Comparison of ENCODE assay signal across 10 cellular contexts in the genomic region with DNA sequence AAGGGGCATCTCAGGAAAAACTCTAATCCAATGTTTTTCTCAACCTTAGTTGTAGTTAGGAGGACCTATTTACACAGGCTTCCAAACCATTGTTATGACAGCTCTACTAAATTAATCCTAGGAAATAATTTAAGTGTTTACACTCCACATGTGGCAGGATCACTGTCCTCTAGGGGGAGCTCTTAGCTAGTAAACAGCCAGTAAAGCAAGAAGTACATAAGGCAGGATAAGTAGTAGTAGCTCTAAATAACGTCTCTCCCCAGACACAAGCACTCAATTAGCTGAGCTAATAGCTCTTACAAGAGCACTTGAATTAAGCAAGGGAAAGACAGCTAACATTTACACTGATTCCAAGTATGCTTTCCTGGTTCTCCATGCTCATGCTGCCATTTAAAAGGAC. TPM values are rescaled to one million over a fixed set of nuclear protein-coding genes. Genes with fewer than 3 reads are reported as not detected.
DNase-seq lines count a peak whose midpoint lies in the region; ATAC-seq and TF ChIP-seq lines count a peak whose summit lies in the region.
"Had no signal": no experiment of that assay in that cellular context is flagged by ENCODE, and none has a peak within 500 bp of the region (broad histone marks: within the 10 kb centered on the region; RNA-seq: fewer than 3 reads in every experiment).

No MANE protein-coding gene starts in this region.

- H2AFZ ChIP-seq in mesenchymal stem cell (ENCODE audit: low read depth, low read length), result no peak overlapping the region

- no peak overlapping the region for H2AK5ac ChIP-seq in mesenchymal stem cell (ENCODE audit: low read length, severe bottlenecking)

- no peak overlapping the region for H2BK120ac ChIP-seq in mesenchymal stem cell (ENCODE audit: low read depth, low read length)

- POLR2A ChIA-PET in HEK293 (lab: Yijun Ruan, JAX), result no interaction called here

- no peak overlapping the region for H3K14ac ChIP-seq in mesenchymal stem cell (ENCODE audit: low read length in 2 of 2)

- H3K27ac ChIP-seq in HEK293 (ENCODE audit: extremely low read depth, low read depth, low read length) (no peak overlapping the region), mesenchymal stem cell (ENCODE audit: low read length, poor library complexity, severe bottlenecking) (no peak overlapping the region)

- peak; percentile 61 for DNase-seq in DMS 273 (lab: John Stamatoyannopoulos, UW; ENCODE audit: unreplicated experiment)
- no peak for DNase-seq in DMS 273 treated with DMSO at 0.1 percent for 48 hours (lab: John Stamatoyannopoulos, UW)
- DNase-seq in amniotic epithelial cell (ENCODE audit: low read depth), result peak; percentile 13
- peak; percentile 18 for DNase-seq in mesenchymal stem cell
- no peak for DNase-seq in NCI-H1105 treated with DMSO at 0.1 percent for 48 hours (lab: John Stamatoyannopoulos, UW)
- no peak for DNase-seq in cerebellum (ENCODE audit: low spot score)
- DNase-seq: 8988T had no signal

- CTCF ChIA-PET in HEK293 (lab: Yijun Ruan, JAX), result interaction anchor here (0.7 to 4.1 kb wide), 22 partner anchors 9 to 768 kb away, joined by 3 to 32 read pairs (median 4); no protein-coding TSS in a partner anchor

- no peak overlapping the region for H4K91ac ChIP-seq in mesenchymal stem cell (ENCODE audit: low read length)

- no peak overlapping the region for H3K18ac ChIP-seq in mesenchymal stem cell (ENCODE audit: low read depth in 1 of 2, low read length in 2 of 2)

- H3K9ac ChIP-seq in mesenchymal stem cell (ENCODE audit: low read length), result no peak overlapping the region

- H3K4me3 ChIP-seq in HEK293 (ENCODE audit: low read depth, low read length) (no peak overlapping the region), mesenchymal stem cell (ENCODE audit: insufficient read depth in 1 of 2, low read depth in 1 of 2, low read length in 2 of 2) (no peak overlapping the region)

- no peaks in the 10 kb centered on the region for H3K9me3 ChIP-seq in HEK293 (ENCODE audit: control insufficient read depth, insufficient read depth, low read depth, low read length)
- H3K9me3 ChIP-seq in mesenchymal stem cell (ENCODE audit: control insufficient read depth, low read length), result no peaks in the 10 kb centered on the region

- no peak overlapping the region for H2BK12ac ChIP-seq in mesenchymal stem cell (ENCODE audit: low read length in 2 of 2)

- H3K23ac ChIP-seq in mesenchymal stem cell (ENCODE audit: low read length in 2 of 2), result no peak overlapping the region

- no peak overlapping the region for H2BK15ac ChIP-seq in mesenchymal stem cell (ENCODE audit: low read depth, poor library complexity, severe bottlenecking)

- H3K27me3 ChIP-seq in mesenchymal stem cell (ENCODE audit: control insufficient read depth in 1 of 2, insufficient read depth in 1 of 2, low read length in 2 of 2), result peaks cover 0 to 45% of the 10 kb centered on the region in 2 experiments

- H3K4me2 ChIP-seq in mesenchymal stem cell (ENCODE audit: low read length, poor library complexity, severe bottlenecking), result no peak overlapping the region

- ATAC-seq in GM21723 (IDR thresholded peaks at IDR 0.05; ENCODE audit: unreplicated experiment), result no peak
- ATAC-seq: Right ventricle myocardium inferior had no signal

- WGBS in mesenchymal stem cell, result 7% methylated on average over 1 of the region's 1 CpG

- H3K79me1 ChIP-seq in mesenchymal stem cell (replicated peaks; ENCODE audit: low read length, poor library complexity, severe bottlenecking), result no peaks in the 10 kb centered on the region

- H3K4me1 ChIP-seq in HEK293 (ENCODE audit: control insufficient read depth, insufficient read depth, low read length) (no peaks in the 10 kb centered on the region), mesenchymal stem cell (ENCODE audit: control insufficient read depth, insufficient read depth, low read depth, low read length) (no peaks in the 10 kb centered on the region)

- no peak for TF ChIP-seq CTCF in HEK293 (tag by site-specific recombination; IDR thresholded peaks at IDR 0.05)

- H3K4ac ChIP-seq in mesenchymal stem cell (ENCODE audit: low read depth in 1 of 2, low read length in 2 of 2), result no peak overlapping the region

- H4K8ac ChIP-seq in mesenchymal stem cell (ENCODE audit: low read length), result no peak overlapping the region

- H3K36me3 ChIP-seq in HEK293 (ENCODE audit: control insufficient read depth in 2 of 2, insufficient read depth in 1 of 2, low read length in 2 of 2) (no peaks in the 10 kb centered on the region), mesenchymal stem cell (ENCODE audit: control insufficient read depth in 1 of 2, insufficient read depth in 2 of 2, low read depth in 1 of 2, low read length in 2 of 2) (no peaks in the 10 kb centered on the region)

- no peak overlapping the region for H2BK5ac ChIP-seq in mesenchymal stem cell (ENCODE audit: low read depth, low read length, poor library complexity, severe bottlenecking)

TF ChIP-seq in HEK293, 187 proteins besides CTCF, POLR2A, EP300 and RAD21:
- no peak for TF ChIP-seq ZNF292 (tag by site-specific recombination; IDR thresholded peaks at IDR 0.05; ENCODE audit: borderline replicate concordance, low read depth)
- TF ChIP-seq, protein P1, sequence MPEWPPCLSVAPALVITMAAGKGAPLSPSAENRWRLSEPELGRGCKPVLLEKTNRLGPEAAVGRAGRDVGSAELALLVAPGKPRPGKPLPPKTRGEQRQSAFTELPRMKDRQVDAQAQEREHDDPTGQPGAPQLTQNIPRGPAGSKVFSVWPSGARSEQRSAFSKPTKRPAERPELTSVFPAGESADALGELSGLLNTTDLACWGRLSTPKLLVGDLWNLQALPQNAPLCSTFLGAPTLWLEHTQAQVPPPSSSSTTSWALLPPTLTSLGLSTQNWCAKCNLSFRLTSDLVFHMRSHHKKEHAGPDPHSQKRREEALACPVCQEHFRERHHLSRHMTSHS (tag by site-specific recombination; IDR thresholded peaks at IDR 0.05), result no peak
- no peak for TF ChIP-seq ZFHX2 (tag by site-specific recombination; conservative IDR thresholded peaks at IDR 0.05)
- no peak for TF ChIP-seq OVOL3 (tag by site-specific recombination; IDR thresholded peaks at IDR 0.05)
- TF ChIP-seq, protein P2, sequence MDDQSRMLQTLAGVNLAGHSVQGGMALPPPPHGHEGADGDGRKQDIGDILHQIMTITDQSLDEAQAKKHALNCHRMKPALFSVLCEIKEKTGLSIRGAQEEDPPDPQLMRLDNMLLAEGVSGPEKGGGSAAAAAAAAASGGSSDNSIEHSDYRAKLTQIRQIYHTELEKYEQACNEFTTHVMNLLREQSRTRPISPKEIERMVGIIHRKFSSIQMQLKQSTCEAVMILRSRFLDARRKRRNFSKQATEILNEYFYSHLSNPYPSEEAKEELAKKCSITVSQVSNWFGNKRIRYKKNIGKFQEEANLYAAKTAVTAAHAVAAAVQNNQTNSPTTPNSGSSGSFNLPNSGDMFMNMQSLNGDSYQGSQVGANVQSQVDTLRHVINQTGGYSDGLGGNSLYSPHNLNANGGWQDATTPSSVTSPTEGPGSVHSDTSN (CRISPR knock-in tag; IDR thresholded peaks at IDR 0.05), result no peak
- peak; percentile 14; the same call in 1 of the 2 replicates for TF ChIP-seq ZNF654 (tag by site-specific recombination; IDR thresholded peaks at IDR 0.05; ENCODE audit: low read depth)
- TF ChIP-seq ZNF747 (tag by site-specific recombination; IDR thresholded peaks at IDR 0.05), result no peak
- TF ChIP-seq, protein P3, sequence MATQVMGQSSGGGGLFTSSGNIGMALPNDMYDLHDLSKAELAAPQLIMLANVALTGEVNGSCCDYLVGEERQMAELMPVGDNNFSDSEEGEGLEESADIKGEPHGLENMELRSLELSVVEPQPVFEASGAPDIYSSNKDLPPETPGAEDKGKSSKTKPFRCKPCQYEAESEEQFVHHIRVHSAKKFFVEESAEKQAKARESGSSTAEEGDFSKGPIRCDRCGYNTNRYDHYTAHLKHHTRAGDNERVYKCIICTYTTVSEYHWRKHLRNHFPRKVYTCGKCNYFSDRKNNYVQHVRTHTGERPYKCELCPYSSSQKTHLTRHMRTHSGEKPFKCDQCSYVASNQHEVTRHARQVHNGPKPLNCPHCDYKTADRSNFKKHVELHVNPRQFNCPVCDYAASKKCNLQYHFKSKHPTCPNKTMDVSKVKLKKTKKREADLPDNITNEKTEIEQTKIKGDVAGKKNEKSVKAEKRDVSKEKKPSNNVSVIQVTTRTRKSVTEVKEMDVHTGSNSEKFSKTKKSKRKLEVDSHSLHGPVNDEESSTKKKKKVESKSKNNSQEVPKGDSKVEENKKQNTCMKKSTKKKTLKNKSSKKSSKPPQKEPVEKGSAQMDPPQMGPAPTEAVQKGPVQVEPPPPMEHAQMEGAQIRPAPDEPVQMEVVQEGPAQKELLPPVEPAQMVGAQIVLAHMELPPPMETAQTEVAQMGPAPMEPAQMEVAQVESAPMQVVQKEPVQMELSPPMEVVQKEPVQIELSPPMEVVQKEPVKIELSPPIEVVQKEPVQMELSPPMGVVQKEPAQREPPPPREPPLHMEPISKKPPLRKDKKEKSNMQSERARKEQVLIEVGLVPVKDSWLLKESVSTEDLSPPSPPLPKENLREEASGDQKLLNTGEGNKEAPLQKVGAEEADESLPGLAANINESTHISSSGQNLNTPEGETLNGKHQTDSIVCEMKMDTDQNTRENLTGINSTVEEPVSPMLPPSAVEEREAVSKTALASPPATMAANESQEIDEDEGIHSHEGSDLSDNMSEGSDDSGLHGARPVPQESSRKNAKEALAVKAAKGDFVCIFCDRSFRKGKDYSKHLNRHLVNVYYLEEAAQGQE (tag by site-specific recombination; IDR thresholded peaks at IDR 0.05), result no peak
- TF ChIP-seq, protein P4, sequence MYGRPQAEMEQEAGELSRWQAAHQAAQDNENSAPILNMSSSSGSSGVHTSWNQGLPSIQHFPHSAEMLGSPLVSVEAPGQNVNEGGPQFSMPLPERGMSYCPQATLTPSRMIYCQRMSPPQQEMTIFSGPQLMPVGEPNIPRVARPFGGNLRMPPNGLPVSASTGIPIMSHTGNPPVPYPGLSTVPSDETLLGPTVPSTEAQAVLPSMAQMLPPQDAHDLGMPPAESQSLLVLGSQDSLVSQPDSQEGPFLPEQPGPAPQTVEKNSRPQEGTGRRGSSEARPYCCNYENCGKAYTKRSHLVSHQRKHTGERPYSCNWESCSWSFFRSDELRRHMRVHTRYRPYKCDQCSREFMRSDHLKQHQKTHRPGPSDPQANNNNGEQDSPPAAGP (tag by site-specific recombination; IDR thresholded peaks at IDR 0.05), result no peak

RNA-seq across cellular contexts. Expression of a gene that starts 37.3 kb away (rescaled TPM):
- 11.6 TPM for polyA plus RNA-seq in mesenchymal stem cell (2013, experiment 1 of 2)
- 12.3 TPM for polyA plus RNA-seq in mesenchymal stem cell (2013, experiment 2 of 2)
- 41.6 TPM for total RNA-seq in cerebellum

Comparison
In these comparisons a context has a peak if more than half of its experiments do, and no peak if none do; other contexts are left out.
1. DNase-seq: peak in DMS 273 (single experiment), amniotic epithelial cell (single experiment) and mesenchymal stem cell (single experiment); none in DMS 273 treated with DMSO at 0.1 percent for 48 hours (single experiment), NCI-H1105 treated with DMSO at 0.1 percent for 48 hours (single experiment) and cerebellum (single experiment).